In the genomic region with DNA sequence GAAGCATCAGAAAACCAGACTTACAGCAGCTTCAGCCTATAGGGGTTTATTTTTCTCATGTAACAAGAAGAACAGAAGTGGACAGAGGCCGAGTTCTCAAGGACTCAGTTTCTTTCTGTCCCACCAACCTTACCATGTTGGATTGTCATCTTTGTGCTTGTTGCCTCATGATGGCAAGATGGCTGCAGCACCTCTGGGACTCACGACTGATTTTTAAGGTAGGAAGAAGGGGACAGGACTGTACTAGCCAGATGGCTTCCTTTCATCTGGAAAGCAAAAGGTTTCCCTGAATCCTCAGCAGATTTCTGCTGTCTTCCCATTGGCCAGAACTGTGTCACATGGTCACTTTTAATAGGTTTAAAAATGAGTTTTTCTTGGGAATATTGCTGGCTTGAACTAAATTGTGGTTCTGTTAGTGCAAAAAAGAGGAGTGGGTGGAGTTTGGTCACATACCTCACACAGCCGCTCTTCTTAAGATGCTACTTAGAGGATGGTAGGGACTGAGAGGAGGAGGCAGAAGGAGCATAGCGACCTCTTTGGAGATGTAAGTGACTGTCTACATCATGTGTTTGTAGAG, we compare ENCODE assay signal across 3 cellular contexts.
A peak's percentile ranks its signal among the peaks of the same experiment; 100 is the strongest.
TF ChIP-seq lines count a peak whose summit lies in the region.

No MANE protein-coding gene starts in this region.

TF ChIP-seq in A549, 52 proteins besides CTCF, POLR2A, EP300 and RAD21:
- TF ChIP-seq EHF (CRISPR knock-in tag; IDR thresholded peaks at IDR 0.05) = 0 out of 2 replicates have a peak, but pooled peaks have one; percentile 36
- TF ChIP-seq, protein P1, sequence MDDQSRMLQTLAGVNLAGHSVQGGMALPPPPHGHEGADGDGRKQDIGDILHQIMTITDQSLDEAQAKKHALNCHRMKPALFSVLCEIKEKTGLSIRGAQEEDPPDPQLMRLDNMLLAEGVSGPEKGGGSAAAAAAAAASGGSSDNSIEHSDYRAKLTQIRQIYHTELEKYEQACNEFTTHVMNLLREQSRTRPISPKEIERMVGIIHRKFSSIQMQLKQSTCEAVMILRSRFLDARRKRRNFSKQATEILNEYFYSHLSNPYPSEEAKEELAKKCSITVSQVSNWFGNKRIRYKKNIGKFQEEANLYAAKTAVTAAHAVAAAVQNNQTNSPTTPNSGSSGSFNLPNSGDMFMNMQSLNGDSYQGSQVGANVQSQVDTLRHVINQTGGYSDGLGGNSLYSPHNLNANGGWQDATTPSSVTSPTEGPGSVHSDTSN (IDR thresholded peaks at IDR 0.05) = no peak
- TF ChIP-seq GATA3 (IDR thresholded peaks at IDR 0.05; ENCODE audit: borderline replicate concordance) = no peak
- no peak for TF ChIP-seq ZSCAN20 (CRISPR knock-in tag; IDR thresholded peaks at IDR 0.05)
- TF ChIP-seq, protein P2, sequence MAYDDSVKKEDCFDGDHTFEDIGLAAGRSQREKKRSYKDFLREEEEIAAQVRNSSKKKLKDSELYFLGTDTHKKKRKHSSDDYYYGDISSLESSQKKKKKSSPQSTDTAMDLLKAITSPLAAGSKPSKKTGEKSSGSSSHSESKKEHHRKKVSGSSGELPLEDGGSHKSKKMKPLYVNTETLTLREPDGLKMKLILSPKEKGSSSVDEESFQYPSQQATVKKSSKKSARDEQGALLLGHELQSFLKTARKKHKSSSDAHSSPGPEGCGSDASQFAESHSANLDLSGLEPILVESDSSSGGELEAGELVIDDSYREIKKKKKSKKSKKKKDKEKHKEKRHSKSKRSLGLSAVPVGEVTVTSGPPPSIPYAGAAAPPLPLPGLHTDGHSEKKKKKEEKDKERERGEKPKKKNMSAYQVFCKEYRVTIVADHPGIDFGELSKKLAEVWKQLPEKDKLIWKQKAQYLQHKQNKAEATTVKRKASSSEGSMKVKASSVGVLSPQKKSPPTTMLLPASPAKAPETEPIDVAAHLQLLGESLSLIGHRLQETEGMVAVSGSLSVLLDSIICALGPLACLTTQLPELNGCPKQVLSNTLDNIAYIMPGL (CRISPR knock-in tag; IDR thresholded peaks at IDR 0.05; ENCODE audit: borderline replicate concordance) = no peak
- 0 out of 2 replicates have a peak, but pooled peaks have one; percentile 21 for TF ChIP-seq ZNF302 (CRISPR knock-in tag; IDR thresholded peaks at IDR 0.05)
- TF ChIP-seq, protein P3, sequence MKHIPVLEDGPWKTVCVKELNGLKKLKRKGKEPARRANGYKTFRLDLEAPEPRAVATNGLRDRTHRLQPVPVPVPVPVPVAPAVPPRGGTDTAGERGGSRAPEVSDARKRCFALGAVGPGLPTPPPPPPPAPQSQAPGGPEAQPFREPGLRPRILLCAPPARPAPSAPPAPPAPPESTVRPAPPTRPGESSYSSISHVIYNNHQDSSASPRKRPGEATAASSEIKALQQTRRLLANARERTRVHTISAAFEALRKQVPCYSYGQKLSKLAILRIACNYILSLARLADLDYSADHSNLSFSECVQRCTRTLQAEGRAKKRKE (CRISPR knock-in tag; IDR thresholded peaks at IDR 0.05; ENCODE audit: low read depth) = 0 out of 2 replicates have a peak, but pooled peaks have one; percentile 25
- no peak for TF ChIP-seq CHD2 (IDR thresholded peaks at IDR 0.05; ENCODE audit: low read length, partially characterized antibody)
- TF ChIP-seq, protein P4, sequence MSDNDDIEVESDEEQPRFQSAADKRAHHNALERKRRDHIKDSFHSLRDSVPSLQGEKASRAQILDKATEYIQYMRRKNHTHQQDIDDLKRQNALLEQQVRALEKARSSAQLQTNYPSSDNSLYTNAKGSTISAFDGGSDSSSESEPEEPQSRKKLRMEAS (IDR thresholded peaks at IDR 0.05) = no peak
- peak; percentile 69; the same call in 1 of the 2 replicates for TF ChIP-seq HOXB13 (CRISPR knock-in tag; IDR thresholded peaks at IDR 0.05; ENCODE audit: low read depth)
- TF ChIP-seq TP53 (CRISPR knock-in tag; IDR thresholded peaks at IDR 0.05) = no peak
- TF ChIP-seq, protein P5, sequence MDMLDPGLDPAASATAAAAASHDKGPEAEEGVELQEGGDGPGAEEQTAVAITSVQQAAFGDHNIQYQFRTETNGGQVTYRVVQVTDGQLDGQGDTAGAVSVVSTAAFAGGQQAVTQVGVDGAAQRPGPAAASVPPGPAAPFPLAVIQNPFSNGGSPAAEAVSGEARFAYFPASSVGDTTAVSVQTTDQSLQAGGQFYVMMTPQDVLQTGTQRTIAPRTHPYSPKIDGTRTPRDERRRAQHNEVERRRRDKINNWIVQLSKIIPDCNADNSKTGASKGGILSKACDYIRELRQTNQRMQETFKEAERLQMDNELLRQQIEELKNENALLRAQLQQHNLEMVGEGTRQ (IDR thresholded peaks at IDR 0.05) = peak; percentile 49; the same call in 1 of the 2 replicates
- TF ChIP-seq FOSB (CRISPR knock-in tag; IDR thresholded peaks at IDR 0.05) = no peak

TF ChIP-seq in K562, 482 proteins besides CTCF, POLR2A, EP300 and RAD21:
- TF ChIP-seq, protein P6, sequence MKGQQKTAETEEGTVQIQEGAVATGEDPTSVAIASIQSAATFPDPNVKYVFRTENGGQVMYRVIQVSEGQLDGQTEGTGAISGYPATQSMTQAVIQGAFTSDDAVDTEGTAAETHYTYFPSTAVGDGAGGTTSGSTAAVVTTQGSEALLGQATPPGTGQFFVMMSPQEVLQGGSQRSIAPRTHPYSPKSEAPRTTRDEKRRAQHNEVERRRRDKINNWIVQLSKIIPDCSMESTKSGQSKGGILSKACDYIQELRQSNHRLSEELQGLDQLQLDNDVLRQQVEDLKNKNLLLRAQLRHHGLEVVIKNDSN (CRISPR knock-in tag; IDR thresholded peaks at IDR 0.05) = peak; percentile 36; the same call in 1 of the 2 replicates
- TF ChIP-seq, protein P7, sequence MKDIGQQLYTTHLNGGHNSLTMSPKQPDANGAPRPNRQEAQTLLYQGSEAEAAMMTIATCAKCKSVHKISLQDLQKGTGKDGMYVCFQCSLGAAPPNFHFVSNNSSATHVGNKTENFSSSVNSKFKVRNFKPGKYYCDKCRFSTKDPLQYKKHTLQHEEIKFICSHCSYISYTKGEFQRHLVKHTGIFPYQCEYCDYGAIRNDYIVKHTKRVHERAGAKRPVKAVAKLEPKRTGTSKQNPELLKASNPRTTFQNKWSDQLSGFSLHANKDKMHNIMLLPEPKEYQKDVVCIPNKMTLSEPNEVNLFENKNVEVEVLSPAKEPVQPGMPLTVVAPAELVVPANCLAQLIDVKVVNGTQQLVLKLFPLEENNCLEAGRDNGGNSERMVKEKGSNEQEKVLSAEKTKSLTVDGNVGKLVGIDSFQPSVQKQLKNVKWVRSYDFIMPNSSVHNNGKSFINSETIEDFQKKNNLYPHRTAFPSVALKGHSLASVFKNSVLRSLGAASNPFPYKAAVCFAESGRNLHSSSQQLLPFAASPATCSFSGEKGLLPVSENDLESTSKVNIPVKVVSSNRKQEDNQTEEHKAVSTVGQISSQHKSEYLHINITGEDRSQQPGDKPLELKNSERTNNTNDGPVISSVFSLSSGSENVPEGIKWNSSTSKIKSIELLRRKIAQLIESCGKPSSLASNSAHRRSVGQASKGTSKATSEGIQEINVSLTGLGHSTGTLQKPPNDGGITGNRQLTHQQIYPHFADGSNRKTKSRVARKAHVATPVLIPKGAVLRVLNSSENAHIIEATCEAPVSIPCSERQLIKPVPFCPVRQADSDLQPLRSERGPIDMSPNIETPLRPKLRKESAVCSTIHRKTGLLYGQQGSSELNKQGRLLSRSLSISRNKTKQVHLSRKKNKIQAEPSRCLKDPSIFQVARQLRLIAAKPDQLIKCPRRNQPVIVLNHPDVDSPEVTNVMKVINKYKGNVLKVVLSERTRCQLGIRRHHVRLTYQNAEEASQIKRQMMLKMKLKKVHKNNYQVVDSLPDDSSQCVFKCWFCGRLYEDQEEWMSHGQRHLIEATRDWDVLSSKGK (CRISPR knock-in tag; IDR thresholded peaks at IDR 0.05) = no peak
- TF ChIP-seq, protein P5 (CRISPR knock-in tag; IDR thresholded peaks at IDR 0.05) = peak; percentile 31; the same call in 1 of the 2 replicates
- TF ChIP-seq RAD51 (IDR thresholded peaks at IDR 0.05; ENCODE audit: borderline replicate concordance, low read depth) = peak; percentile 62

TF ChIP-seq in HEK293T, 16 proteins besides CTCF, POLR2A, EP300 and RAD21:
- TF ChIP-seq FOXK2 (IDR thresholded peaks at IDR 0.05) = no peak
- TF ChIP-seq TARDBP (IDR thresholded peaks at IDR 0.05) = no peak
- TF ChIP-seq HDGF (IDR thresholded peaks at IDR 0.05; ENCODE audit: borderline replicate concordance) = no peak
- no peak for TF ChIP-seq ELF4 (IDR thresholded peaks at IDR 0.05)
- no peak for TF ChIP-seq SUZ12 (IDR thresholded peaks at IDR 0.05)
- TF ChIP-seq ARNT (IDR thresholded peaks at IDR 0.05) = no peak
TF ChIP-seq in HEK293T: peak in this region for 0.
